ENCODE assay signal across 24 cellular contexts in the genomic region with DNA sequence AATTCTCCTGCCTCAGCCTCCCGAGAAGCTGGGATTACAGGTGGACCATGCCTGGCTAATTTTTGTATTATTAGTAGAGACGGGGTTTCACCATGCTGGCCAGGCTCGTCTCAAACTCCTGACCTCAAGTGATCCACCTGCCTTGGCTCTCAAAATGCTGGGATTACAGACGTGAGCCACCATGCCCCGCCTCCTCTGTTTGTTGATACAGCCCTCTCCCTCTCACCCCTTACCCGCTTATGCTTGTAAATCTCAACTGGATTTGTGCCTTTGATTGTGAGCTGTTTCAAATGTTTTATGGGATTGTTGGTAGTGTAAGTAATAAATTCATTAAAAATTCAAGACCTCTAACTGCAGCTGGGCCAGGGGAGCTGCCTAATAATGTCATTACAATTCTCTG.
"Had no signal": no experiment of that assay in that cellular context is flagged by ENCODE, and none has a peak within 500 bp of the region (broad histone marks: within the 10 kb centered on the region; RNA-seq: fewer than 3 reads in every experiment).

No MANE protein-coding gene starts in this region.

- DNase-seq: effector memory CD4-positive, alpha-beta T cell; esophagus squamous epithelium; foreskin melanocyte; glutamatergic neuron; heart right ventricle; hippocampal formation; left cardiac atrium; left ventricle myocardium superior; lower lobe of right lung; right lobe of liver; small intestine; stimulated activated CD4-positive, alpha-beta T cell treated with anti-CD3 and anti-CD28 coated beads, Interleukin-15, amount 100 ng/mL, for 24 hours; stimulated activated CD4-positive, alpha-beta T cell treated with anti-CD3 and anti-CD28 coated beads, Interleukin-2, amount 100 ng/mL, for 48 hours; stimulated activated naive B cell treated with anti-CD40 and anti-IgM and Interleukin-4, amounts not matched to agents 10 μg/mL and 1 μg/mL and 100 μg/mL, for 72 hours; upper lobe of left lung had no signal

- H3K9me3 Mint-ChIP-seq: dendritic cell treated with granulocyte-macrophage colony-stimulating factor and Interleukin-4, amounts not matched to agents 40 ng/mL and 50 ng/mL, for 4 days; natural killer cell treated with Interleukin-12 subunit alpha and Interleukin-12 subunit beta and Interleukin-15 and Interleukin-18, amount 100 ng/mL, for 72 hours; neural crest cell; stimulated activated naive B cell treated with anti-CD40 and anti-IgM and Interleukin-4, amounts not matched to agents 10 μg/mL and 1 μg/mL and 100 μg/mL, for 72 hours had no signal

- H3K27ac Mint-ChIP-seq: dendritic cell treated with granulocyte-macrophage colony-stimulating factor and Interleukin-4, amounts not matched to agents 40 ng/mL and 50 ng/mL, for 4 days; natural killer cell treated with Interleukin-12 subunit alpha and Interleukin-12 subunit beta and Interleukin-15 and Interleukin-18, amount 100 ng/mL, for 72 hours; progenitor cell of endocrine pancreas; stimulated activated naive B cell treated with anti-CD40 and anti-IgM and Interleukin-4, amounts not matched to agents 10 μg/mL and 1 μg/mL and 100 μg/mL, for 72 hours; stimulated activated naive CD8-positive, alpha-beta T cell treated with anti-CD3 and anti-CD28 coated beads, Interleukin-15, Interleukin-2, amounts not matched to agents 100 ng/mL and 50 ng/mL, for 24 hours had no signal

- H3K4me3 ChIP-seq: esophagus squamous epithelium, heart right ventricle, lower lobe of right lung, right lobe of liver, thoracic aorta, tibial nerve, upper lobe of left lung had no signal

- H3K4me3 Mint-ChIP-seq: dendritic cell treated with granulocyte-macrophage colony-stimulating factor and Interleukin-4, amounts not matched to agents 40 ng/mL and 50 ng/mL, for 4 days; natural killer cell treated with Interleukin-12 subunit alpha and Interleukin-12 subunit beta and Interleukin-15 and Interleukin-18, amount 100 ng/mL, for 72 hours; neural crest cell; stimulated activated naive B cell treated with anti-CD40 and anti-IgM and Interleukin-4, amounts not matched to agents 10 μg/mL and 1 μg/mL and 100 μg/mL, for 72 hours; stimulated activated naive CD8-positive, alpha-beta T cell treated with anti-CD3 and anti-CD28 coated beads, Interleukin-15, Interleukin-2, amounts not matched to agents 100 ng/mL and 50 ng/mL, for 24 hours had no signal

- H3K27me3 Mint-ChIP-seq: dendritic cell treated with granulocyte-macrophage colony-stimulating factor and Interleukin-4, amounts not matched to agents 40 ng/mL and 50 ng/mL, for 4 days had no signal

- H3K4me1 Mint-ChIP-seq: neural crest cell; stimulated activated naive B cell treated with anti-CD40 and anti-IgM and Interleukin-4, amounts not matched to agents 10 μg/mL and 1 μg/mL and 100 μg/mL, for 72 hours had no signal

- H3K36me3 Mint-ChIP-seq: natural killer cell treated with Interleukin-12 subunit alpha and Interleukin-12 subunit beta and Interleukin-15 and Interleukin-18, amount 100 ng/mL, for 72 hours; stimulated activated naive B cell treated with anti-CD40 and anti-IgM and Interleukin-4, amounts not matched to agents 10 μg/mL and 1 μg/mL and 100 μg/mL, for 72 hours had no signal

- H3K27ac ChIP-seq: esophagus squamous epithelium, heart right ventricle, lower lobe of right lung, neutrophil, parathyroid adenoma, right lobe of liver, thoracic aorta, tibial nerve, upper lobe of left lung had no signal
